In the genomic region with DNA sequence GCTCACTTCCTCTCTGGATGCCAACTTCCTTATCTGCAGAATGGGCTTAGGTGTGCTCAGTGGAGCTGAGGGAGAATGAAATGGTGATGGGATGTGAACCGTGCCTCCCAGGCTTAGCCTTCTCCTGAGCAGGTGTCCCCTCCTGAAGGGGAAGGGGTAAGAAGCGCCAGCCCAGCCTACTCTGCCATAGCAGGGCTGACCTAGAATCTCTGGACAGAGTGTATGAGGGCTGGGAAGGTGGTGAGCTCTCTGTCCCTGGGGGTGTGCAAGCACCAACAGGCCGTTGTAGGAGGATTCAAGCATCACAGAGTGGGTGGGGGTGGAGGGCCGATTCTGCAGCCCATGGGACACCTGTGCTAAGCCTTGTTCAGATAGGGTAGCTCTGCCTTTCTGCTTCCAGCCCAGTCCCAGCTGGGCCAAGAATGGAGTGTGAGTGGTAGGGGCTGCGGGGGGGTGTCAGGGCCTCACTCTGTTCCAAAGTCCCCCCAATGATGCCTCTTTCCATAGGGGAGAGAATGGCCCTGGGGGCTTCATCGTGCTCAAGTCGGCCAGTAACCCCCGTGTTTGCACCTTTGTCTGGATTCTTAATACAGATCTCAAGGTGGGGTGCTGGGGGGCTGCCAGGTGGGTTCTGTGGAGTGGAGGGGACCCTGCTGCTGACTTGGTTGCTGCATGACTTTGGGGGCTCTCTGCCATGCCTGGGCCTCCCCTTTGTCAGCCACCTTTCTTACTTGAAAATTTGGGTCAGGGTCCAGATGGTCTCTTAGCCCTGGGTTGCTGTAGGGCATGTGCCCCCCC, we compare ENCODE assay signal across 20 cellular contexts. TPM values are rescaled to one million over a fixed set of nuclear protein-coding genes. Genes with fewer than 3 reads are reported as not detected.
DNase-seq lines count a peak whose midpoint lies in the region; ATAC-seq and TF ChIP-seq lines count a peak whose summit lies in the region.
"Had no signal": no experiment of that assay in that cellular context is flagged by ENCODE, and none has a peak within 500 bp of the region (broad histone marks: within the 10 kb centered on the region; RNA-seq: fewer than 3 reads in every experiment).

No MANE protein-coding gene starts in this region.

- intact Hi-C loops in left ventricle myocardium inferior (cut with micrococcal nuclease): no loop called here
- intact Hi-C loops in cardiac septum (cut with DNase I): no loop called here

- 77 to 85% methylated on average over 7 to 8 of the region's 8 CpGs for WGBS in upper lobe of left lung, 2 donors

- DNase-seq in left ventricle myocardium inferior (no peak), cardiac septum (ENCODE audit: low spot score) (no peak), WERI-Rb-1 (no peak), upper lobe of left lung (no peak), NCI-H2107 treated with DMSO at 0.1 percent for 48 hours (lab: John Stamatoyannopoulos, UW; ENCODE audit: unreplicated experiment) (no peak), H4 (ENCODE audit: low spot score) (no peak)
- DNase-seq in activated CD8-positive, alpha-beta memory T cell treated with anti-CD3 and anti-CD28 coated beads, Interleukin-2, amount 50 U/mL, for 48 hours: no peak
- DNase-seq: activated gamma-delta T cell treated with Interleukin-2 at 50 U/mL for 16 hours; CD4-positive, alpha-beta memory T cell; cerebellar nuclear complex; effector memory CD4-positive, alpha-beta T cell; glutamatergic neuron; NCI-H510A treated with DMSO at 0.1 percent for 48 hours; small intestine; stimulated activated CD4-positive, alpha-beta T cell treated with anti-CD3 and anti-CD28 coated beads, Interleukin-4, amount 100 ng/mL, for 24 hours had no signal

- H3K9ac ChIP-seq in mucosa of stomach (ENCODE audit: low read length): peak overlapping the region; percentile 23
- H3K9ac ChIP-seq: KMS-11, parathyroid adenoma had no signal

- H3K9me3 ChIP-seq in left ventricle myocardium inferior (replicated peaks) (no peaks in the 10 kb centered on the region), WERI-Rb-1 (ENCODE audit: severe bottlenecking) (no peaks in the 10 kb centered on the region), mucosa of stomach (ENCODE audit: control insufficient read depth, low read length) (no peaks in the 10 kb centered on the region), upper lobe of left lung (no peaks in the 10 kb centered on the region)

- peak overlapping the region; percentile 97 for H3K27ac ChIP-seq in left ventricle myocardium inferior (replicated peaks)
- peak overlapping the region; percentile 81 for H3K27ac ChIP-seq in WERI-Rb-1
- peak overlapping the region; percentile 77 to 91 (median 88) for H3K27ac ChIP-seq in upper lobe of left lung
- H3K27ac ChIP-seq: KMS-11 had no signal

- peak overlapping the region; percentile 29 for H3K4me3 ChIP-seq in left ventricle myocardium inferior
- H3K4me3 ChIP-seq in WERI-Rb-1 (ENCODE audit: low read depth, low read length): no peak overlapping the region
- no peak overlapping the region for H3K4me3 ChIP-seq in mucosa of stomach (ENCODE audit: low read length)
- peak overlapping the region in 1 of 4 donors; percentile 30 for H3K4me3 ChIP-seq in upper lobe of left lung

- H3K36me3 ChIP-seq in left ventricle myocardium inferior (peaks cover 6% of the 10 kb centered on the region), WERI-Rb-1 (peaks cover 46% of the 10 kb centered on the region), mucosa of stomach (ENCODE audit: control insufficient read depth, insufficient read depth, low read length) (peaks cover 6% of the 10 kb centered on the region), upper lobe of left lung (peaks cover 5 to 57% (median 34%) of the 10 kb centered on the region in 4 donors)

- ATAC-seq in upper lobe of left lung (ENCODE audit: low FRiP score in 2 of 2): no peak
- ATAC-seq: HCT116 had no signal

- peaks cover 13% of the 10 kb centered on the region for H3K27me3 ChIP-seq in left ventricle myocardium inferior (ENCODE audit: low read depth)
- no peaks in the 10 kb centered on the region for H3K27me3 ChIP-seq in WERI-Rb-1 (ENCODE audit: insufficient read depth, low read depth, severe bottlenecking)
- H3K27me3 ChIP-seq in mucosa of stomach (ENCODE audit: control insufficient read depth, insufficient read depth, low read length): peaks cover 20% of the 10 kb centered on the region
- H3K27me3 ChIP-seq in upper lobe of left lung: peaks cover 0 to 3% (median 0%) of the 10 kb centered on the region in 4 donors

- H3K4me1 ChIP-seq in left ventricle myocardium inferior (peaks cover 94% of the 10 kb centered on the region), mucosa of stomach (ENCODE audit: control insufficient read depth, insufficient read depth, low read length) (peaks cover 46% of the 10 kb centered on the region), upper lobe of left lung (peaks cover 85 to 94% (median 89%) of the 10 kb centered on the region in 4 donors)

- TF ChIP-seq CTCF in left ventricle myocardium inferior (IDR thresholded peaks at IDR 0.05; ENCODE audit: borderline replicate concordance) (no peak), WERI-Rb-1 (IDR thresholded peaks at IDR 0.05; ENCODE audit: low read depth, low read length) (no peak), upper lobe of left lung (IDR thresholded peaks at IDR 0.05) (no peak)

- TF ChIP-seq EP300 in upper lobe of left lung (IDR thresholded peaks at IDR 0.05): no peak

- no peak for TF ChIP-seq POLR2A in upper lobe of left lung (IDR thresholded peaks at IDR 0.05)

RNA-seq across cellular contexts. Expression of a gene that starts 3.2 kb away (rescaled TPM):
- 5,825 TPM for total RNA-seq in left ventricle myocardium inferior
- 4,725 TPM for total RNA-seq in cardiac septum
- total RNA-seq in upper lobe of left lung: 1 to 10 TPM in 5 of 6 donors, under 1 TPM in 1; 0.39 to 4.2 (median 2.5) TPM
- 0.81 TPM in 1 of 2 replicates, not detected in the other for total RNA-seq in H4 (2014; rRNA removed; shearing (Covaris generic))

RNA-seq across cellular contexts. Expression of a gene that starts 6.3 kb away (rescaled TPM):
- total RNA-seq in left ventricle myocardium inferior: 7.6 TPM
- 10.9 TPM for total RNA-seq in cardiac septum
- 10 to 100 TPM in 3 of 6 donors, 1 to 10 TPM in 3; 3.1 to 21.3 (median 7.0) TPM for total RNA-seq in upper lobe of left lung
- total RNA-seq in H4 (2014; rRNA removed; shearing (Covaris generic)): not detected in 2 replicates

RNA-seq across cellular contexts. Expression of a gene that starts 25.0 kb away (rescaled TPM):
- total RNA-seq in left ventricle myocardium inferior: 15.7 TPM
- 21.9 TPM for total RNA-seq in cardiac septum
- 100 to 1,000 TPM in 2 of 6 donors, 10 to 100 TPM in 4; 27.5 to 315 (median 84.1) TPM for total RNA-seq in upper lobe of left lung
- total RNA-seq in H4 (2014; rRNA removed; shearing (Covaris generic)): 20.7 and 22.9 TPM in 2 replicates

RNA-seq across cellular contexts. Expression of a gene that starts 25.9 kb away (rescaled TPM):
- total RNA-seq in left ventricle myocardium inferior (10.7 TPM), cardiac septum (15.3 TPM), upper lobe of left lung (10 to 100 TPM; 15.2 to 64.0 (median 27.9) TPM)
- total RNA-seq in H4 (2014; rRNA removed; shearing (Covaris generic)): 10.9 and 11.4 TPM in 2 replicates

RNA-seq across cellular contexts. Expression of a gene that starts 35.2 kb away (rescaled TPM):
- total RNA-seq in left ventricle myocardium inferior (0.36 TPM), cardiac septum (1.2 TPM), upper lobe of left lung (10 to 100 TPM; 10.9 to 22.4 (median 13.8) TPM)
- not detected in 2 replicates for total RNA-seq in H4 (2014; rRNA removed; shearing (Covaris generic))
- total RNA-seq: CD4-positive, alpha-beta memory T cell; lung microvascular endothelial cell had no signal

Comparison
In these comparisons a context has a peak if more than half of its experiments do, and no peak if none do; other contexts are left out.
1. RNA of a gene that starts 3.2 kb away (total RNA-seq): 5,825 TPM in left ventricle myocardium inferior (single experiment) and 4,725 TPM in cardiac septum (single experiment); 0.39 to 4.2 TPM in upper lobe of left lung and 0.81 TPM in H4; every median in the first group is over 100 times any median in the second.
2. Peak in every context shown above with its lines, with median percentiles within 50 percentile points of each other: H3K27ac ChIP-seq.